Comparison of ENCODE assay signal across 1 cellular context in genomic region chr9:112074250-112075008, GRCh38.
TF ChIP-seq lines count a peak whose summit lies in the region.

No MANE protein-coding gene starts in this region.

TF ChIP-seq in GM23338, 12 proteins besides CTCF, POLR2A, EP300 and RAD21 (continued from another document):
- TF ChIP-seq, protein P1, sequence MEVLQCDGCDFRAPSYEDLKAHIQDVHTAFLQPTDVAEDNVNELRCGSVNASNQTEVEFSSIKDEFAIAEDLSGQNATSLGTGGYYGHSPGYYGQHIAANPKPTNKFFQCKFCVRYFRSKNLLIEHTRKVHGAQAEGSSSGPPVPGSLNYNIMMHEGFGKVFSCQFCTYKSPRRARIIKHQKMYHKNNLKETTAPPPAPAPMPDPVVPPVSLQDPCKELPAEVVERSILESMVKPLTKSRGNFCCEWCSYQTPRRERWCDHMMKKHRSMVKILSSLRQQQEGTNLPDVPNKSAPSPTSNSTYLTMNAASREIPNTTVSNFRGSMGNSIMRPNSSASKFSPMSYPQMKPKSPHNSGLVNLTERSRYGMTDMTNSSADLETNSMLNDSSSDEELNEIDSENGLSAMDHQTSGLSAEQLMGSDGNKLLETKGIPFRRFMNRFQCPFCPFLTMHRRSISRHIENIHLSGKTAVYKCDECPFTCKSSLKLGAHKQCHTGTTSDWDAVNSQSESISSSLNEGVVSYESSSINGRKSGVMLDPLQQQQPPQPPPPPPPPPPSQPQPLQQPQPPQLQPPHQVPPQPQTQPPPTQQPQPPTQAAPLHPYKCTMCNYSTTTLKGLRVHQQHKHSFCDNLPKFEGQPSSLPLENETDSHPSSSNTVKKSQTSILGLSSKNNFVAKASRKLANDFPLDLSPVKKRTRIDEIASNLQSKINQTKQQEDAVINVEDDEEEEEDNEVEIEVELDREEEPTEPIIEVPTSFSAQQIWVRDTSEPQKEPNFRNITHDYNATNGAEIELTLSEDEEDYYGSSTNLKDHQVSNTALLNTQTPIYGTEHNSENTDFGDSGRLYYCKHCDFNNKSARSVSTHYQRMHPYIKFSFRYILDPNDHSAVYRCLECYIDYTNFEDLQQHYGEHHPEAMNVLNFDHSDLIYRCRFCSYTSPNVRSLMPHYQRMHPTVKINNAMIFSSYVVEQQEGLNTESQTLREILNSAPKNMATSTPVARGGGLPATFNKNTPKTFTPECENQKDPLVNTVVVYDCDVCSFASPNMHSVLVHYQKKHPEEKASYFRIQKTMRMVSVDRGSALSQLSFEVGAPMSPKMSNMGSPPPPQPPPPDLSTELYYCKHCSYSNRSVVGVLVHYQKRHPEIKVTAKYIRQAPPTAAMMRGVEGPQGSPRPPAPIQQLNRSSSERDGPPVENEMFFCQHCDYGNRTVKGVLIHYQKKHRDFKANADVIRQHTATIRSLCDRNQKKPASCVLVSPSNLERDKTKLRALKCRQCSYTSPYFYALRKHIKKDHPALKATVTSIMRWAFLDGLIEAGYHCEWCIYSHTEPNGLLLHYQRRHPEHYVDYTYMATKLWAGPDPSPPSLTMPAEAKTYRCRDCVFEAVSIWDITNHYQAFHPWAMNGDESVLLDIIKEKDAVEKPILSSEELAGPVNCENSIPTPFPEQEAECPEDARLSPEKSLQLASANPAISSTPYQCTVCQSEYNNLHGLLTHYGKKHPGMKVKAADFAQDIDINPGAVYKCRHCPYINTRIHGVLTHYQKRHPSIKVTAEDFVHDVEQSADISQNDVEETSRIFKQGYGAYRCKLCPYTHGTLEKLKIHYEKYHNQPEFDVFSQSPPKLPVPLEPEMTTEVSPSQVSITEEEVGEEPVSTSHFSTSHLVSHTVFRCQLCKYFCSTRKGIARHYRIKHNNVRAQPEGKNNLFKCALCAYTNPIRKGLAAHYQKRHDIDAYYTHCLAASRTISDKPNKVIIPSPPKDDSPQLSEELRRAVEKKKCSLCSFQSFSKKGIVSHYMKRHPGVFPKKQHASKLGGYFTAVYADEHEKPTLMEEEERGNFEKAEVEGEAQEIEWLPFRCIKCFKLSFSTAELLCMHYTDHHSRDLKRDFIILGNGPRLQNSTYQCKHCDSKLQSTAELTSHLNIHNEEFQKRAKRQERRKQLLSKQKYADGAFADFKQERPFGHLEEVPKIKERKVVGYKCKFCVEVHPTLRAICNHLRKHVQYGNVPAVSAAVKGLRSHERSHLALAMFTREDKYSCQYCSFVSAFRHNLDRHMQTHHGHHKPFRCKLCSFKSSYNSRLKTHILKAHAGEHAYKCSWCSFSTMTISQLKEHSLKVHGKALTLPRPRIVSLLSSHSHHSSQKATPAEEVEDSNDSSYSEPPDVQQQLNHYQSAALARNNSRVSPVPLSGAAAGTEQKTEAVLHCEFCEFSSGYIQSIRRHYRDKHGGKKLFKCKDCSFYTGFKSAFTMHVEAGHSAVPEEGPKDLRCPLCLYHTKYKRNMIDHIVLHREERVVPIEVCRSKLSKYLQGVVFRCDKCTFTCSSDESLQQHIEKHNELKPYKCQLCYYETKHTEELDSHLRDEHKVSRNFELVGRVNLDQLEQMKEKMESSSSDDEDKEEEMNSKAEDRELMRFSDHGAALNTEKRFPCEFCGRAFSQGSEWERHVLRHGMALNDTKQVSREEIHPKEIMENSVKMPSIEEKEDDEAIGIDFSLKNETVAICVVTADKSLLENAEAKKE (CRISPR knock-in tag; IDR thresholded peaks at IDR 0.05) = no peak
- TF ChIP-seq CREB1 (CRISPR knock-in tag; IDR thresholded peaks at IDR 0.05; ENCODE audit: low read depth) (no peak), STAT1 (IDR thresholded peaks at IDR 0.05; ENCODE audit: unreplicated experiment) (no peak)
